22 cellular contexts compared by ENCODE assay signal in the genomic region with DNA sequence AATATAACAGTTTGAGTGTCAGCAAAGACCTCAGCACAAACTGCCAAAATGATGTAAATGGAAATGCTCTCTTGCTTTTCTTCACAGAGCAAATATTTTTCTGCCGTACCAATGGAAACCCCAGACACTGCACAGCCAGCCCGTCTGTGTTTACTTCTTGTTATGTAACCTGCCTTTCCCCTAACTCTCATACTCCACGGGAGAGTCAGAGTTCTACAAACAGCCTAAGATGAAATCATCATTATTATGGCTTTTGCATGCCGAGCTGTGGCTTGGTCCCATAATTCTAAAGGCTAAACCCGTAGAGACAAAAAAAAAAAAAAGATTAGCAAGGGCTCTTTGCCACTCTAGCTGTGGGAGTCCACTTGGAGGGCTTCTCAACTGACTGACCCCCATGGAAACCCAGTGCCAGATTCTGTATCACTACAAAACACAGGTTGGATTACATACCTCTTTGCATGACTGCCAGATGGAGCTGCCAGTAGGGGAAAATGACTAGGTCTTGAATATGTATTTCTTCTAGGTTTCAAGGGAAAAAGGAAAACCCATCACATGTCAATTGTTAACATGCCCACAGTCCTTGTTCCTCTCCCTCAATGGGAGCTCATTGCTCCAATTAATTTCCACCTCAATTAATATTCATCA.
DNase-seq lines count a peak whose midpoint lies in the region; TF ChIP-seq lines count a peak whose summit lies in the region.
"Had no signal": no experiment of that assay in that cellular context is flagged by ENCODE, and none has a peak within 500 bp of the region (broad histone marks: within the 10 kb centered on the region; RNA-seq: fewer than 3 reads in every experiment).

No MANE protein-coding gene starts in this region.

- H3K9ac ChIP-seq in endocrine pancreas (ENCODE audit: control insufficient read depth, insufficient read depth, low read length): no peak overlapping the region
- H3K9ac ChIP-seq in rectal smooth muscle tissue (ENCODE audit: low read length): no peak overlapping the region

- H3K9me3 ChIP-seq in endocrine pancreas (ENCODE audit: control insufficient read depth, low read length): no peaks in the 10 kb centered on the region
- H3K9me3 ChIP-seq: heart right ventricle, prostate gland, SJSA1, spleen had no signal

- peak; percentile 4 for DNase-seq in HuH-7 (ENCODE audit: low spot score)
- peak; percentile 32 for DNase-seq in NCI-H345 treated with DMSO at 0.1 percent for 48 hours (lab: John Stamatoyannopoulos, UW; ENCODE audit: unreplicated experiment)
- no peak for DNase-seq in KG1 (lab: John Stamatoyannopoulos, UW)
- DNase-seq in NCI-H774 (lab: John Stamatoyannopoulos, UW): no peak
- DNase-seq in GM10248 (ENCODE audit: extremely low spot score): no peak
- no peak for DNase-seq in GM19238 (ENCODE audit: insufficient read length, low spot score)
- DNase-seq: activated B cell treated with CpG ODN at 0.5 μM for 24 hours; Calu3; erythroblast; heart right ventricle; Karpas-422; natural killer cell; NCI-H1105; NCI-H526; PC-9; spleen; stimulated activated CD8-positive, alpha-beta memory T cell treated with anti-CD3 and anti-CD28 coated beads, Interleukin-4, amount 100 ng/mL, for 48 hours had no signal

- no peak for TF ChIP-seq CTCF in GM10248 (IDR thresholded peaks at IDR 0.05; ENCODE audit: control extremely low read depth, extremely low read depth, low read depth, missing control alignments)

- H3K36me3 ChIP-seq in endocrine pancreas (ENCODE audit: control insufficient read depth, insufficient read depth, low read length) (no peaks in the 10 kb centered on the region), rectal smooth muscle tissue (ENCODE audit: control insufficient read depth, insufficient read depth, low read length) (no peaks in the 10 kb centered on the region)
- H3K36me3 ChIP-seq: heart right ventricle, prostate gland, SJSA1, spleen had no signal

- H3K4me1 ChIP-seq in endocrine pancreas (ENCODE audit: control insufficient read depth, insufficient read depth, low read length) (peaks cover 3% of the 10 kb centered on the region), rectal smooth muscle tissue (ENCODE audit: control insufficient read depth, insufficient read depth, low read length) (peaks cover 4% of the 10 kb centered on the region)
- H3K4me1 ChIP-seq: heart right ventricle, prostate gland, SJSA1, spleen had no signal

- POLR2A ChIA-PET in GM10248 (lab: Yijun Ruan, JAX): no interaction called here

- H3K27me3 ChIP-seq in endocrine pancreas (ENCODE audit: control insufficient read depth, insufficient read depth, low read length) (no peaks in the 10 kb centered on the region), rectal smooth muscle tissue (ENCODE audit: control insufficient read depth, insufficient read depth, low read length) (no peaks in the 10 kb centered on the region)
- H3K27me3 ChIP-seq: heart right ventricle, SJSA1 had no signal

- H3K27ac ChIP-seq in rectal smooth muscle tissue (ENCODE audit: low read depth, low read length): peak overlapping the region; percentile 11
- H3K27ac ChIP-seq: heart right ventricle, PC-9, prostate gland, SJSA1, spleen had no signal

- CTCF ChIA-PET in GM10248 (lab: Yijun Ruan, JAX): interaction anchor here (0.6 kb wide), 1 partner anchor 31 kb away, joined by 3 read pairs; no protein-coding TSS in a partner anchor

- H3K4me3 ChIP-seq in endocrine pancreas (ENCODE audit: control insufficient read depth, insufficient read depth, low read length): peak overlapping the region; percentile 47
- H3K4me3 ChIP-seq in rectal smooth muscle tissue (ENCODE audit: low read length): no peak overlapping the region
- H3K4me3 ChIP-seq: dorsolateral prefrontal cortex, heart right ventricle, PC-9, prostate gland, SJSA1, spleen had no signal

Comparison
In these comparisons a context has a peak if more than half of its experiments do, and no peak if none do; other contexts are left out.
1. DNase-seq: peak in HuH-7 (single experiment) and NCI-H345 treated with DMSO at 0.1 percent for 48 hours (single experiment); none in KG1 (single experiment), NCI-H774 (single experiment), GM10248 (single experiment) and GM19238 (single experiment).